Comparison of ENCODE assay signal across 13 cellular contexts in genomic region chr7:100504887-100505611, GRCh38. TPM values are rescaled to one million over a fixed set of nuclear protein-coding genes. Genes with fewer than 3 reads are reported as not detected.
DNase-seq lines count a peak whose midpoint lies in the region; ATAC-seq and TF ChIP-seq lines count a peak whose summit lies in the region.
"Had no signal": no experiment of that assay in that cellular context is flagged by ENCODE, and none has a peak within 500 bp of the region (broad histone marks: within the 10 kb centered on the region; RNA-seq: fewer than 3 reads in every experiment).

No MANE protein-coding gene starts in this region.

- no peaks in the 10 kb centered on the region for H3K9me2 ChIP-seq in hepatocyte (replicated peaks; ENCODE audit: insufficient read depth)

- H3K4me3 ChIP-seq in HEK293 (ENCODE audit: low read depth, low read length) = no peak overlapping the region
- no peak overlapping the region for H3K4me3 ChIP-seq in SJSA1
- no peak overlapping the region for H3K4me3 ChIP-seq in hepatocyte
- H3K4me3 ChIP-seq: GM23248 had no signal

- DNase-seq in SJSA1 (ENCODE audit: low read depth in 1 of 2, low spot score in 2 of 2) (no peak), hepatocyte (ENCODE audit: low spot score) (no peak), iPS-NIHi7 (ENCODE audit: extremely low spot score) (no peak)
- DNase-seq in stimulated activated CD8-positive, alpha-beta memory T cell treated with anti-CD3 and anti-CD28 coated beads, Interleukin-4, amount 100 ng/mL, for 48 hours = no peak
- DNase-seq: CD8-positive, alpha-beta T cell; COR-L47; GM23248; H9; KG1 had no signal

- POLR2A ChIA-PET in HEK293 (lab: Yijun Ruan, JAX) = interaction anchor here (0.6 kb wide), 1 partner anchor 42 kb away, joined by 5 read pairs; no protein-coding TSS in a partner anchor

- H2AFZ ChIP-seq in hepatocyte = no peak overlapping the region
- H2AFZ ChIP-seq: GM23248 had no signal

- H3K4me2 ChIP-seq in hepatocyte = no peak overlapping the region

- no peaks in the 10 kb centered on the region for H3K79me2 ChIP-seq in hepatocyte

- no peaks in the 10 kb centered on the region for H4K20me1 ChIP-seq in hepatocyte (ENCODE audit: insufficient read depth, poor library complexity, severe bottlenecking)

- H3K27me3 ChIP-seq in SJSA1 (replicated peaks) (no peaks in the 10 kb centered on the region), hepatocyte (no peaks in the 10 kb centered on the region)

- 87% methylated on average over 9 of the region's 9 CpGs for WGBS in hepatocyte (ENCODE audit: low lambda C conversion rate, missing lambda C conversion rate)

- no peak for ATAC-seq in HG03095 (IDR thresholded peaks at IDR 0.05; ENCODE audit: unreplicated experiment)
- ATAC-seq: CD8-positive, alpha-beta T cell had no signal

- H3K27ac ChIP-seq in HEK293 (ENCODE audit: extremely low read depth, low read depth, low read length) = no peak overlapping the region
- H3K27ac ChIP-seq in SJSA1 = peak overlapping the region; percentile 88
- H3K27ac ChIP-seq in hepatocyte = peak overlapping the region; percentile 43
- H3K27ac ChIP-seq: GM23248, HL-60 had no signal

- CTCF ChIA-PET in HEK293 (lab: Yijun Ruan, JAX) = interaction anchor here (1.1 to 1.5 kb wide), 2 partner anchors 15 to 23 kb away, joined by 5 to 8 read pairs; no protein-coding TSS in a partner anchor

- no peaks in the 10 kb centered on the region for H3K36me3 ChIP-seq in HEK293 (ENCODE audit: control insufficient read depth in 2 of 2, insufficient read depth in 1 of 2, low read length in 2 of 2)
- no peaks in the 10 kb centered on the region for H3K36me3 ChIP-seq in SJSA1
- H3K36me3 ChIP-seq in hepatocyte (replicated peaks; ENCODE audit: insufficient read depth, low read depth) = no peaks in the 10 kb centered on the region

- H3K9me3 ChIP-seq in HEK293 (ENCODE audit: control insufficient read depth, insufficient read depth, low read depth, low read length) (no peaks in the 10 kb centered on the region), SJSA1 (replicated peaks) (no peaks in the 10 kb centered on the region), hepatocyte (ENCODE audit: low read depth) (no peaks in the 10 kb centered on the region)

- TF ChIP-seq CTCF in HEK293 (tag by site-specific recombination; IDR thresholded peaks at IDR 0.05) = no peak
- no peak for TF ChIP-seq CTCF in hepatocyte (IDR thresholded peaks at IDR 0.05; ENCODE audit: poor library complexity)

- H3K4me1 ChIP-seq in HEK293 (ENCODE audit: control insufficient read depth, insufficient read depth, low read length) (no peaks in the 10 kb centered on the region), SJSA1 (replicated peaks) (peaks cover 52% of the 10 kb centered on the region), hepatocyte (ENCODE audit: insufficient read depth) (no peaks in the 10 kb centered on the region)

TF ChIP-seq in HEK293, 187 proteins besides CTCF, POLR2A, EP300 and RAD21:
- TF ChIP-seq GLIS2 (tag by site-specific recombination; IDR thresholded peaks at IDR 0.05) (no peak), ZNF600 (tag by site-specific recombination; IDR thresholded peaks at IDR 0.05) (no peak), ZNF768 (tag by site-specific recombination; IDR thresholded peaks at IDR 0.05) (peak; percentile 93), ZBTB17 (tag by site-specific recombination; IDR thresholded peaks at IDR 0.05) (peak; percentile 87), PRDM10 (tag by site-specific recombination; IDR thresholded peaks at IDR 0.05) (peak; percentile 61)

RNA-seq across cellular contexts. Expression of gene NYAP1, which starts 21.3 kb away (rescaled TPM):
- 0.63 and 0.87 TPM in 2 replicates for total RNA-seq in SJSA1 (2014; rRNA removed; shearing (Covaris generic))
- 1.6 and 2.4 TPM in 2 replicates for total RNA-seq in hepatocyte
- 0.68 TPM in 1 of 2 replicates, not detected in the other for polyA plus RNA-seq in hepatocyte
- total RNA-seq: GM23248 had no signal
- polyA plus RNA-seq: CD14-positive monocyte, GM23248 had no signal

RNA-seq across cellular contexts. Expression of gene TSC22D4, which starts 26.0 kb away (rescaled TPM):
- total RNA-seq in SJSA1 (2014; rRNA removed; shearing (Covaris generic)) = 25.3 and 32.7 TPM in 2 replicates
- 25.4 and 26.2 TPM in 2 replicates for total RNA-seq in hepatocyte
- 89.6 and 90.7 TPM in 2 replicates for polyA plus RNA-seq in hepatocyte

RNA-seq across cellular contexts. Expression of gene AGFG2, which starts 34.0 kb away (rescaled TPM):
- 15.6 and 24.2 TPM in 2 replicates for total RNA-seq in SJSA1 (2014; rRNA removed; shearing (Covaris generic))
- total RNA-seq in hepatocyte = 32.8 and 38.6 TPM in 2 replicates
- 33.3 and 53.7 TPM in 2 replicates for polyA plus RNA-seq in hepatocyte

RNA-seq across cellular contexts. Expression of gene SPACDR, which starts 41.0 kb away (rescaled TPM):
- 0.66 TPM in 1 of 2 replicates, not detected in the other for total RNA-seq in SJSA1 (2014; rRNA removed; shearing (Covaris generic))
- 0.13 and 0.72 TPM in 2 replicates for total RNA-seq in hepatocyte
- polyA plus RNA-seq in hepatocyte = 0.46 TPM in 1 of 2 replicates, not detected in the other
- total RNA-seq: GM23248, H9 had no signal
